Comparison of ENCODE assay signal across 1 cellular context in the genomic region with DNA sequence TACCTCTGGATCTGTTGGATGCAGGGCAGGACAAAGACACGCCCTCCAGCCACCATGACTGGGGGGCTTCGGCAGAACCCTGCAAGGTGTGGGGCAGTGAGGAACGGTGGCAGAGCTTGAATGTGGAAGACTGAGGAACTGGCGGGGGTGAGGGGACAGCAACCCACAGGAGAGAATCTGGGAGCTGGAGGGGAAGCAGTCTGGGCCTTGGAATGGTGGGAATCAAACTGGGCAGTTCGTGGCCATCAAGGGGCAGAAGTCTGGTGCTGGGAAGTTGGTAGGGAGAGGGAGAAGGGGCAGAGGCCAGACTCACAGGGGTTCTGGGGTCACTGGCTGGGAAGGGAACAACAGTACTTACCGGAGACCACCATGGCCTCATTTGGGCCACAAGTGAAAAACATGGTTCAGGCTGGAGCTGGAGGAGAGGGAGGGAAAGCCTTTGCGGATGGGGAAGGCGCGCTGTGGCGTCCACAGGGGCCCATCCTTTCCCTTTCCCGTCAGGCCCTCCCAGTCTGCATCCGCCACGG.
TF ChIP-seq lines count a peak whose summit lies in the region.

No MANE protein-coding gene starts in this region.

TF ChIP-seq in K562, 482 proteins besides CTCF, POLR2A, EP300 and RAD21 (continued from another document):
- TF ChIP-seq, protein P1, sequence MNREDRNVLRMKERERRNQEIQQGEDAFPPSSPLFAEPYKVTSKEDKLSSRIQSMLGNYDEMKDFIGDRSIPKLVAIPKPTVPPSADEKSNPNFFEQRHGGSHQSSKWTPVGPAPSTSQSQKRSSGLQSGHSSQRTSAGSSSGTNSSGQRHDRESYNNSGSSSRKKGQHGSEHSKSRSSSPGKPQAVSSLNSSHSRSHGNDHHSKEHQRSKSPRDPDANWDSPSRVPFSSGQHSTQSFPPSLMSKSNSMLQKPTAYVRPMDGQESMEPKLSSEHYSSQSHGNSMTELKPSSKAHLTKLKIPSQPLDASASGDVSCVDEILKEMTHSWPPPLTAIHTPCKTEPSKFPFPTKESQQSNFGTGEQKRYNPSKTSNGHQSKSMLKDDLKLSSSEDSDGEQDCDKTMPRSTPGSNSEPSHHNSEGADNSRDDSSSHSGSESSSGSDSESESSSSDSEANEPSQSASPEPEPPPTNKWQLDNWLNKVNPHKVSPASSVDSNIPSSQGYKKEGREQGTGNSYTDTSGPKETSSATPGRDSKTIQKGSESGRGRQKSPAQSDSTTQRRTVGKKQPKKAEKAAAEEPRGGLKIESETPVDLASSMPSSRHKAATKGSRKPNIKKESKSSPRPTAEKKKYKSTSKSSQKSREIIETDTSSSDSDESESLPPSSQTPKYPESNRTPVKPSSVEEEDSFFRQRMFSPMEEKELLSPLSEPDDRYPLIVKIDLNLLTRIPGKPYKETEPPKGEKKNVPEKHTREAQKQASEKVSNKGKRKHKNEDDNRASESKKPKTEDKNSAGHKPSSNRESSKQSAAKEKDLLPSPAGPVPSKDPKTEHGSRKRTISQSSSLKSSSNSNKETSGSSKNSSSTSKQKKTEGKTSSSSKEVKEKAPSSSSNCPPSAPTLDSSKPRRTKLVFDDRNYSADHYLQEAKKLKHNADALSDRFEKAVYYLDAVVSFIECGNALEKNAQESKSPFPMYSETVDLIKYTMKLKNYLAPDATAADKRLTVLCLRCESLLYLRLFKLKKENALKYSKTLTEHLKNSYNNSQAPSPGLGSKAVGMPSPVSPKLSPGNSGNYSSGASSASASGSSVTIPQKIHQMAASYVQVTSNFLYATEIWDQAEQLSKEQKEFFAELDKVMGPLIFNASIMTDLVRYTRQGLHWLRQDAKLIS (CRISPR knock-in tag; IDR thresholded peaks at IDR 0.05): peak; percentile 4
- no peak for TF ChIP-seq BRD9 (IDR thresholded peaks at IDR 0.05; ENCODE audit: low read depth, partially characterized antibody)
- TF ChIP-seq, protein P2, sequence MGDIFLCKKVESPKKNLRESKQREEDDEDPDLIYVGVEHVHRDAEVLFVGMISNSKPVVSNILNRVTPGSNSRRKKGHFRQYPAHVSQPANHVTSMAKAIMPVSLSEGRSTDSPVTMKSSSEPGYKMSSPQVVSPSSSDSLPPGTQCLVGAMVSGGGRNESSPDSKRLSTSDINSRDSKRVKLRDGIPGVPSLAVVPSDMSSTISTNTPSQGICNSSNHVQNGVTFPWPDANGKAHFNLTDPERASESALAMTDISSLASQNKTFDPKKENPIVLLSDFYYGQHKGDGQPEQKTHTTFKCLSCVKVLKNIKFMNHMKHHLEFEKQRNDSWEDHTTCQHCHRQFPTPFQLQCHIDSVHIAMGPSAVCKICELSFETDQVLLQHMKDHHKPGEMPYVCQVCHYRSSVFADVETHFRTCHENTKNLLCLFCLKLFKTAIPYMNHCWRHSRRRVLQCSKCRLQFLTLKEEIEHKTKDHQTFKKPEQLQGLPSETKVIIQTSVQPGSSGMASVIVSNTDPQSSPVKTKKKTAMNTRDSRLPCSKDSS (IDR thresholded peaks at IDR 0.05; ENCODE audit: low read depth, partially characterized antibody): peak; percentile 46
- TF ChIP-seq, protein P3, sequence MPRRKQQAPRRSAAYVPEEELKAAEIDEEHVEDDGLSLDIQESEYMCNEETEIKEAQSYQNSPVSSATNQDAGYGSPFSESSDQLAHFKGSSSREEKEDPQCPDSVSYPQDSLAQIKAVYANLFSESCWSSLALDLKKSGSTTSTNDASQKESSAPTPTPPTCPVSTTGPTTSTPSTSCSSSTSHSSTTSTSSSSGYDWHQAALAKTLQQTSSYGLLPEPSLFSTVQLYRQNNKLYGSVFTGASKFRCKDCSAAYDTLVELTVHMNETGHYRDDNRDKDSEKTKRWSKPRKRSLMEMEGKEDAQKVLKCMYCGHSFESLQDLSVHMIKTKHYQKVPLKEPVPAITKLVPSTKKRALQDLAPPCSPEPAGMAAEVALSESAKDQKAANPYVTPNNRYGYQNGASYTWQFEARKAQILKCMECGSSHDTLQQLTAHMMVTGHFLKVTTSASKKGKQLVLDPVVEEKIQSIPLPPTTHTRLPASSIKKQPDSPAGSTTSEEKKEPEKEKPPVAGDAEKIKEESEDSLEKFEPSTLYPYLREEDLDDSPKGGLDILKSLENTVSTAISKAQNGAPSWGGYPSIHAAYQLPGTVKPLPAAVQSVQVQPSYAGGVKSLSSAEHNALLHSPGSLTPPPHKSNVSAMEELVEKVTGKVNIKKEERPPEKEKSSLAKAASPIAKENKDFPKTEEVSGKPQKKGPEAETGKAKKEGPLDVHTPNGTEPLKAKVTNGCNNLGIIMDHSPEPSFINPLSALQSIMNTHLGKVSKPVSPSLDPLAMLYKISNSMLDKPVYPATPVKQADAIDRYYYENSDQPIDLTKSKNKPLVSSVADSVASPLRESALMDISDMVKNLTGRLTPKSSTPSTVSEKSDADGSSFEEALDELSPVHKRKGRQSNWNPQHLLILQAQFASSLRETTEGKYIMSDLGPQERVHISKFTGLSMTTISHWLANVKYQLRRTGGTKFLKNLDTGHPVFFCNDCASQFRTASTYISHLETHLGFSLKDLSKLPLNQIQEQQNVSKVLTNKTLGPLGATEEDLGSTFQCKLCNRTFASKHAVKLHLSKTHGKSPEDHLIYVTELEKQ (CRISPR knock-in tag; IDR thresholded peaks at IDR 0.05): 0 out of 2 replicates have a peak, but pooled peaks have one; percentile 9
- peak in 1 of 3 experiments; percentile 17 for TF ChIP-seq YY1 (IDR thresholded peaks at IDR 0.05; ENCODE audit: borderline replicate concordance in 1 of 3, control insufficient read depth in 1 of 3, extremely low read depth in 1 of 3, insufficient read depth in 3 of 3, insufficient read length in 1 of 3, insufficient replicate concordance in 2 of 3, low read depth in 1 of 3, low read length in 2 of 3)
- no peak for TF ChIP-seq PHF8 (IDR thresholded peaks at IDR 0.05; ENCODE audit: borderline replicate concordance, low read length)
